ENCODE assay signal across 15 cellular contexts in genomic region chr16:73955255-73955654, GRCh38.
DNase-seq lines count a peak whose midpoint lies in the region; ATAC-seq and TF ChIP-seq lines count a peak whose summit lies in the region.
"Had no signal": no experiment of that assay in that cellular context is flagged by ENCODE, and none has a peak within 500 bp of the region (broad histone marks: within the 10 kb centered on the region; RNA-seq: fewer than 3 reads in every experiment).

No MANE protein-coding gene starts in this region.

- H3K27me3 ChIP-seq in SK-N-SH (ENCODE audit: insufficient read depth) (no peaks in the 10 kb centered on the region), hepatocyte (no peaks in the 10 kb centered on the region), neural progenitor cell (no peaks in the 10 kb centered on the region)

- peaks cover 2% of the 10 kb centered on the region for H3K27me3 Mint-ChIP-seq in neural progenitor cell (ENCODE audit: insufficient read depth, low read depth)
- peaks cover 1% of the 10 kb centered on the region for H3K27me3 Mint-ChIP-seq in activated CD8-positive, alpha-beta T cell treated with anti-CD3 and anti-CD28 coated beads for 36 hours
- H3K27me3 Mint-ChIP-seq in activated T-cell treated with anti-CD3 and anti-CD28 coated beads, Interleukin-2, amount 50 U/mL, for 4 hours (ENCODE audit: low read depth): no peaks in the 10 kb centered on the region

- H3K36me3 ChIP-seq in SK-N-SH (replicated peaks in 1 of 2; ENCODE audit: control insufficient read depth in 1 of 2, insufficient read depth in 2 of 2, low read length in 1 of 2): no peaks in the 10 kb centered on the region
- no peaks in the 10 kb centered on the region for H3K36me3 ChIP-seq in hepatocyte (replicated peaks; ENCODE audit: insufficient read depth, low read depth)
- H3K36me3 ChIP-seq in neural progenitor cell: no peaks in the 10 kb centered on the region

- ATAC-seq in activated CD8-positive, alpha-beta T cell treated with anti-CD3 and anti-CD28 coated beads for 36 hours: no peak
- ATAC-seq in activated T-cell treated with anti-CD3 and anti-CD28 coated beads, Interleukin-2, amount 50 U/mL, for 4 hours: no peak
- ATAC-seq: GM23338, HCT116 had no signal

- no peaks in the 10 kb centered on the region for H3K36me3 Mint-ChIP-seq in neural progenitor cell
- H3K36me3 Mint-ChIP-seq in activated CD8-positive, alpha-beta T cell treated with anti-CD3 and anti-CD28 coated beads for 36 hours (ENCODE audit: low read depth): no peaks in the 10 kb centered on the region
- no peaks in the 10 kb centered on the region for H3K36me3 Mint-ChIP-seq in activated T-cell treated with anti-CD3 and anti-CD28 coated beads, Interleukin-2, amount 50 U/mL, for 4 hours (ENCODE audit: insufficient read depth)
- H3K36me3 Mint-ChIP-seq: CD4-positive, alpha-beta memory T cell had no signal

- H3K9ac ChIP-seq in SK-N-SH (no peak overlapping the region), neural progenitor cell (no peak overlapping the region)

- H3K4me3 ChIP-seq in SK-N-SH (ENCODE audit: low read depth in 2 of 2, low read length in 1 of 2): peak overlapping the region; percentile 30 to 43; a peak in 1 of 4 replicates
- H3K4me3 ChIP-seq in hepatocyte: no peak overlapping the region
- no peak overlapping the region for H3K4me3 ChIP-seq in neural progenitor cell
- H3K4me3 ChIP-seq: GM23338 had no signal

- peaks cover 36% of the 10 kb centered on the region for H3K4me1 Mint-ChIP-seq in neural progenitor cell
- no peaks in the 10 kb centered on the region for H3K4me1 Mint-ChIP-seq in activated CD8-positive, alpha-beta T cell treated with anti-CD3 and anti-CD28 coated beads for 36 hours (ENCODE audit: low read depth)
- no peaks in the 10 kb centered on the region for H3K4me1 Mint-ChIP-seq in activated T-cell treated with anti-CD3 and anti-CD28 coated beads, Interleukin-2, amount 50 U/mL, for 4 hours (ENCODE audit: low read depth)
- H3K4me1 Mint-ChIP-seq: CD4-positive, alpha-beta memory T cell had no signal

- no peak for TF ChIP-seq RAD21 in SK-N-SH (IDR thresholded peaks at IDR 0.05; ENCODE audit: low read length)

- peaks cover under 1% of the 10 kb centered on the region for H3K9me3 Mint-ChIP-seq in neural progenitor cell
- H3K9me3 Mint-ChIP-seq in activated CD8-positive, alpha-beta T cell treated with anti-CD3 and anti-CD28 coated beads for 36 hours: no peaks in the 10 kb centered on the region
- no peaks in the 10 kb centered on the region for H3K9me3 Mint-ChIP-seq in activated T-cell treated with anti-CD3 and anti-CD28 coated beads, Interleukin-2, amount 50 U/mL, for 4 hours
- H3K9me3 Mint-ChIP-seq: GM23338, H9 had no signal

- no peak for TF ChIP-seq CTCF in SK-N-SH (IDR thresholded peaks at IDR 0.05)
- TF ChIP-seq CTCF in hepatocyte (IDR thresholded peaks at IDR 0.05; ENCODE audit: poor library complexity): no peak
- no peak for TF ChIP-seq CTCF in neural progenitor cell (IDR thresholded peaks at IDR 0.05)
- no peak for TF ChIP-seq CTCF in activated CD8-positive, alpha-beta T cell treated with anti-CD3 and anti-CD28 coated beads for 36 hours (IDR thresholded peaks at IDR 0.05)

- 7% methylated on average over 1 of the region's 1 CpG for WGBS in SK-N-SH (ENCODE audit: low lambda C conversion rate)
- 63% methylated on average over 1 of the region's 1 CpG for WGBS in hepatocyte (ENCODE audit: low lambda C conversion rate, missing lambda C conversion rate)

- TF ChIP-seq EP300 in SK-N-SH (IDR thresholded peaks at IDR 0.05; ENCODE audit: borderline replicate concordance in 1 of 2, low read depth in 1 of 2, low read length in 1 of 2): peak in 1 of 2 experiments; percentile 30; a peak in 1 of 4 replicates

- CTCF ChIA-PET in SK-N-SH (lab: Yijun Ruan, JAX): interaction anchor here (0.8 to 5.5 kb wide), 18 partner anchors 11 to 1830 kb away, joined by 3 to 76 read pairs (median 12); no protein-coding TSS in a partner anchor
- CTCF ChIA-PET in activated CD8-positive, alpha-beta T cell treated with anti-CD3 and anti-CD28 coated beads for 36 hours (lab: Charles Lee): interaction anchor here (1.5 to 2.5 kb wide), 2 partner anchors 320 to 389 kb away, joined by 3 to 10 read pairs; no protein-coding TSS in a partner anchor

- H3K9me3 ChIP-seq in SK-N-SH (no peaks in the 10 kb centered on the region), hepatocyte (ENCODE audit: low read depth) (no peaks in the 10 kb centered on the region), neural progenitor cell (ENCODE audit: low read depth) (no peaks in the 10 kb centered on the region)
- H3K9me3 ChIP-seq: Caco-2 had no signal

- peak overlapping the region in 1 of 2 experiments; percentile 53; a peak in 1 of 4 replicates for H3K27ac ChIP-seq in SK-N-SH (ENCODE audit: low read depth in 2 of 2, low read length in 1 of 2)
- H3K27ac ChIP-seq in hepatocyte: no peak overlapping the region
- no peak overlapping the region for H3K27ac ChIP-seq in neural progenitor cell

- H3K79me2 ChIP-seq in SK-N-SH (ENCODE audit: insufficient read depth): no peaks in the 10 kb centered on the region
- no peaks in the 10 kb centered on the region for H3K79me2 ChIP-seq in hepatocyte
- no peaks in the 10 kb centered on the region for H3K79me2 ChIP-seq in neural progenitor cell (ENCODE audit: low read depth)

- DNase-seq in SK-N-SH (peak; percentile 22), hepatocyte (ENCODE audit: low spot score) (no peak), neural progenitor cell (ENCODE audit: low spot score) (no peak), DMS153 treated with DMSO at 0.1 percent for 48 hours (lab: John Stamatoyannopoulos, UW; ENCODE audit: unreplicated experiment) (no peak)
- DNase-seq in activated CD8-positive, alpha-beta T cell treated with anti-CD3 and anti-CD28 coated beads for 36 hours: no peak
- no peak for DNase-seq in activated T-cell treated with anti-CD3 and anti-CD28 coated beads, Interleukin-2, amount 50 U/mL, for 4 hours
- DNase-seq: C1 segment of cervical spinal cord; Caco-2; CD4-positive, alpha-beta memory T cell; DMS53; DMS79 treated with DMSO at 0.1 percent for 48 hours; GF-D8; H9 had no signal

- H3K9me2 ChIP-seq in SK-N-SH (no peaks in the 10 kb centered on the region), hepatocyte (replicated peaks; ENCODE audit: insufficient read depth) (no peaks in the 10 kb centered on the region)

- POLR2A ChIA-PET in SK-N-SH (lab: Yijun Ruan, JAX): no interaction called here
- POLR2A ChIA-PET in activated CD8-positive, alpha-beta T cell treated with anti-CD3 and anti-CD28 coated beads for 36 hours (lab: Charles Lee): no interaction called here

- H3K4me2 ChIP-seq in SK-N-SH: peak overlapping the region; percentile 61
- peak overlapping the region; percentile 32 for H3K4me2 ChIP-seq in hepatocyte
- no peak overlapping the region for H3K4me2 ChIP-seq in neural progenitor cell
- H3K4me2 ChIP-seq: GM23338 had no signal

- peak overlapping the region; percentile 32 for H3K27ac Mint-ChIP-seq in neural progenitor cell
- H3K27ac Mint-ChIP-seq in activated CD8-positive, alpha-beta T cell treated with anti-CD3 and anti-CD28 coated beads for 36 hours: no peak overlapping the region
- H3K27ac Mint-ChIP-seq: CD4-positive, alpha-beta memory T cell; GM23338; H9 had no signal

- intact Hi-C loops in activated CD8-positive, alpha-beta T cell treated with anti-CD3 and anti-CD28 coated beads for 36 hours (cut with micrococcal nuclease): no loop called here

- H3F3A ChIP-seq in SK-N-SH (replicated peaks; ENCODE audit: insufficient read depth) (no peaks in the 10 kb centered on the region), neural progenitor cell (ENCODE audit: low read depth) (no peaks in the 10 kb centered on the region)

- H3K4me3 Mint-ChIP-seq in neural progenitor cell: no peak overlapping the region
- no peak overlapping the region for H3K4me3 Mint-ChIP-seq in activated CD8-positive, alpha-beta T cell treated with anti-CD3 and anti-CD28 coated beads for 36 hours
- no peak overlapping the region for H3K4me3 Mint-ChIP-seq in activated T-cell treated with anti-CD3 and anti-CD28 coated beads, Interleukin-2, amount 50 U/mL, for 4 hours
- H3K4me3 Mint-ChIP-seq: CD4-positive, alpha-beta memory T cell; GM23338; H9 had no signal

- H4K20me1 ChIP-seq in SK-N-SH (ENCODE audit: insufficient read depth): no peaks in the 10 kb centered on the region
- H4K20me1 ChIP-seq in hepatocyte (ENCODE audit: insufficient read depth, poor library complexity, severe bottlenecking): no peaks in the 10 kb centered on the region
- H4K20me1 ChIP-seq in neural progenitor cell (ENCODE audit: low read depth): no peaks in the 10 kb centered on the region

- no peaks in the 10 kb centered on the region; a peak in 2 of 4 replicates for H3K4me1 ChIP-seq in SK-N-SH (ENCODE audit: control insufficient read depth in 1 of 2, insufficient read depth in 2 of 2, low read depth in 1 of 2, low read length in 1 of 2)
- peaks cover under 1% of the 10 kb centered on the region for H3K4me1 ChIP-seq in hepatocyte (ENCODE audit: insufficient read depth)
- H3K4me1 ChIP-seq in neural progenitor cell: peaks cover 6% of the 10 kb centered on the region
- H3K4me1 ChIP-seq: Caco-2 had no signal

- H2AFZ ChIP-seq in SK-N-SH (ENCODE audit: low read depth) (peak overlapping the region; percentile 64; the same call in 1 of the 2 replicates), hepatocyte (no peak overlapping the region), neural progenitor cell (replicated peaks) (no peak overlapping the region)
- H2AFZ ChIP-seq: GM23338 had no signal

TF ChIP-seq in SK-N-SH, 30 proteins besides CTCF, POLR2A, EP300 and RAD21:
- no peak for TF ChIP-seq FOXM1 (IDR thresholded peaks at IDR 0.05; ENCODE audit: low read depth)
- TF ChIP-seq GATA2 (CRISPR knock-in tag; IDR thresholded peaks at IDR 0.05): peak; percentile 74
- TF ChIP-seq MXI1 (IDR thresholded peaks at IDR 0.05; ENCODE audit: low read depth, low read length): 0 out of 2 replicates have a peak, but pooled peaks have one; percentile 10

Comparison
In these comparisons a context has a peak if more than half of its experiments do, and no peak if none do; other contexts are left out.
1. H3K4me3 ChIP-seq: peak in SK-N-SH (2 of 2); none in hepatocyte (single experiment) and neural progenitor cell (single experiment).